In genomic region chr13:73235385-73235784, GRCh38 we compare ENCODE assay signal across 13 cellular contexts.
"Had no signal": no experiment of that assay in that cellular context is flagged by ENCODE, and none has a peak within 500 bp of the region (broad histone marks: within the 10 kb centered on the region; RNA-seq: fewer than 3 reads in every experiment).

No MANE protein-coding gene starts in this region.

- ATAC-seq: heart left ventricle, left colon, sciatic nerve had no signal

- H3K27ac ChIP-seq: adrenal gland, heart left ventricle, VCaP had no signal

- DNase-seq: activated CD4-positive, alpha-beta memory T cell treated with anti-CD3 and anti-CD28 coated beads, Interleukin-2, amount 10 ng/mL, durations not matched to agents 7 days and 5 days; activated naive CD4-positive, alpha-beta T cell treated with anti-CD3 and anti-CD28 coated beads for 36 hours; adrenal gland; heart left ventricle; left colon; nephron progenitor cell; stimulated activated CD4-positive, alpha-beta T cell treated with anti-CD3 and anti-CD28 coated beads, Interleukin-12 subunit alpha, Interleukin-12 subunit beta, amount 100 ng/mL, for 4 hours; stimulated activated CD4-positive, alpha-beta T cell treated with anti-CD3 and anti-CD28 coated beads, Interleukin-2, amount 100 ng/mL, for 48 hours; stimulated activated naive CD4-positive, alpha-beta T cell treated with Interleukin-2 at 50 U/mL for 16 hours; SW 1271 had no signal

- H3K27me3 ChIP-seq: adrenal gland, heart left ventricle had no signal

- H3K9me3 ChIP-seq: adrenal gland, heart left ventricle had no signal

- H3K36me3 ChIP-seq: adrenal gland, heart left ventricle had no signal

- H3K4me3 ChIP-seq: adrenal gland, heart left ventricle, lung had no signal

- H3K4me1 ChIP-seq: adrenal gland had no signal
